In genomic region chr17:1197781-1198490, GRCh38 we compare ENCODE assay signal across 8 cellular contexts.
DNase-seq lines count a peak whose midpoint lies in the region; ATAC-seq and TF ChIP-seq lines count a peak whose summit lies in the region.

No MANE protein-coding gene starts in this region.

- no peaks in the 10 kb centered on the region for H3K9me3 ChIP-seq in RWPE2 (ENCODE audit: severe bottlenecking)
- no peaks in the 10 kb centered on the region for H3K9me3 ChIP-seq in tibial artery

- no peaks in the 10 kb centered on the region for H3K9me3 Mint-ChIP-seq in memory B cell

- H3K4me3 ChIP-seq in RWPE2 (ENCODE audit: severe bottlenecking) (no peak overlapping the region), tibial artery (no peak overlapping the region)

- H3K4me1 ChIP-seq in RWPE2 (ENCODE audit: insufficient read depth, poor library complexity, severe bottlenecking) (no peaks in the 10 kb centered on the region), tibial artery (no peaks in the 10 kb centered on the region)

- H3K4me3 Mint-ChIP-seq in memory B cell, result peak overlapping the region; percentile 41

- H3K36me3 ChIP-seq in RWPE2 (ENCODE audit: low read depth) (no peaks in the 10 kb centered on the region), tibial artery (no peaks in the 10 kb centered on the region)

- H3K27ac Mint-ChIP-seq in memory B cell, result peak overlapping the region; percentile 94

- TF ChIP-seq POLR2A in GM10847 (IDR thresholded peaks at IDR 0.05; ENCODE audit: extremely low read depth, insufficient read length), result peak; percentile 26

- H3K4me1 Mint-ChIP-seq in memory B cell, result peaks cover 35% of the 10 kb centered on the region

- ATAC-seq in HG02571 (IDR thresholded peaks at IDR 0.05; ENCODE audit: unreplicated experiment), result peak; percentile 54
- ATAC-seq in RWPE2 (ENCODE audit: low read depth), result peak; percentile 16; the same call in 1 of the 3 replicates
- peak; percentile 80 for ATAC-seq in memory B cell (ENCODE audit: low read depth)

- H3K27me3 ChIP-seq in RWPE2 (ENCODE audit: insufficient read depth, poor library complexity, severe bottlenecking) (no peaks in the 10 kb centered on the region), tibial artery (peaks cover 0 to 4% of the 10 kb centered on the region in 2 donors)

- H3K27ac ChIP-seq in RWPE2 (ENCODE audit: poor library complexity, severe bottlenecking) (no peak overlapping the region), tibial artery (peak overlapping the region; percentile 40)

- no peaks in the 10 kb centered on the region for H3K27me3 Mint-ChIP-seq in memory B cell

- no peak for DNase-seq in RWPE2 (ENCODE audit: low spot score)
- DNase-seq in amniotic epithelial cell (ENCODE audit: low read depth), result peak; percentile 47
- DNase-seq in memory B cell (ENCODE audit: low spot score in 2 of 2), result peak; percentile 69 to 79
- peak; percentile 87 to 88 for DNase-seq in tibial artery
- DNase-seq in NCI-H2081 treated with DMSO at 0.1 percent for 48 hours (lab: John Stamatoyannopoulos, UW), result no peak
- DNase-seq in NCI-H2227 treated with DMSO at 0.1 percent for 48 hours (lab: John Stamatoyannopoulos, UW), result no peak

- H3K36me3 Mint-ChIP-seq in memory B cell, result no peaks in the 10 kb centered on the region

- TF ChIP-seq CTCF in RWPE2 (IDR thresholded peaks at IDR 0.05; ENCODE audit: poor library complexity, severe bottlenecking), result no peak
- TF ChIP-seq CTCF in tibial artery (IDR thresholded peaks at IDR 0.05), result no peak

- intact Hi-C loops in tibial artery (cut with DNase I; ENCODE audit: low total_unique reads), result no loop called here

Comparison
In these comparisons a context has a peak if more than half of its experiments do, and no peak if none do; other contexts are left out.
1. ATAC-seq: peak in every context shown above with its lines; median percentile 80 in memory B cell; 54 in HG02571; 16 in RWPE2.
2. DNase-seq: peak in amniotic epithelial cell (single experiment), memory B cell (2 of 2) and tibial artery (2 of 2); none in RWPE2 (single experiment), NCI-H2081 treated with DMSO at 0.1 percent for 48 hours (single experiment) and NCI-H2227 treated with DMSO at 0.1 percent for 48 hours (single experiment).